In genomic region chr5:126658526-126658925, GRCh38 we compare ENCODE assay signal across 17 cellular contexts.
"Had no signal": no experiment of that assay in that cellular context is flagged by ENCODE, and none has a peak within 500 bp of the region (broad histone marks: within the 10 kb centered on the region; RNA-seq: fewer than 3 reads in every experiment).

No MANE protein-coding gene starts in this region.

- H3K4me3 Mint-ChIP-seq: activated B cell treated with CpG ODN at 0.5 μM for 24 hours; activated CD8-positive, alpha-beta T cell treated with anti-CD3 and anti-CD28 coated beads, Interleukin-2, amount 10 ng/mL, durations not matched to agents 7 days and 5 days; dendritic cell treated with granulocyte-macrophage colony-stimulating factor and Interleukin-4, amounts not matched to agents 40 ng/mL and 50 ng/mL, for 4 days; effector memory CD8-positive, alpha-beta T cell; memory B cell; neural crest cell; stimulated activated memory B cell treated with anti-CD40 and anti-IgM and Interleukin-4, amounts not matched to agents 10 μg/mL and 1 μg/mL and 100 μg/mL, for 72 hours had no signal

- H3K27me3 Mint-ChIP-seq: dendritic cell treated with granulocyte-macrophage colony-stimulating factor and Interleukin-4, amounts not matched to agents 40 ng/mL and 50 ng/mL, for 4 days; effector memory CD8-positive, alpha-beta T cell; stimulated activated memory B cell treated with anti-CD40 and anti-IgM and Interleukin-4, amounts not matched to agents 10 μg/mL and 1 μg/mL and 100 μg/mL, for 72 hours had no signal

- H3K36me3 Mint-ChIP-seq: memory B cell; stimulated activated memory B cell treated with anti-CD40 and anti-IgM and Interleukin-4, amounts not matched to agents 10 μg/mL and 1 μg/mL and 100 μg/mL, for 72 hours had no signal

- H3K9me3 Mint-ChIP-seq: activated B cell treated with CpG ODN at 0.5 μM for 24 hours; dendritic cell treated with granulocyte-macrophage colony-stimulating factor and Interleukin-4, amounts not matched to agents 40 ng/mL and 50 ng/mL, for 4 days; effector memory CD8-positive, alpha-beta T cell; memory B cell; neural crest cell; stimulated activated memory B cell treated with anti-CD40 and anti-IgM and Interleukin-4, amounts not matched to agents 10 μg/mL and 1 μg/mL and 100 μg/mL, for 72 hours had no signal

- ATAC-seq: activated CD8-positive, alpha-beta T cell treated with anti-CD3 and anti-CD28 coated beads, Interleukin-2, amount 10 ng/mL, durations not matched to agents 7 days and 5 days; effector memory CD8-positive, alpha-beta T cell; left ventricle myocardium superior; pancreas; stimulated activated memory B cell treated with anti-CD40 and anti-IgM and Interleukin-4, amounts not matched to agents 10 μg/mL and 1 μg/mL and 100 μg/mL, for 72 hours had no signal

- H3K4me1 ChIP-seq: ascending aorta, breast epithelium, pancreas, uterus had no signal

- H3K27ac ChIP-seq: ascending aorta, breast epithelium, pancreas, uterus had no signal

- H3K27me3 ChIP-seq: ascending aorta, breast epithelium, pancreas, uterus had no signal

- H3K27ac Mint-ChIP-seq: activated B cell treated with CpG ODN at 0.5 μM for 24 hours; activated CD8-positive, alpha-beta T cell treated with anti-CD3 and anti-CD28 coated beads, Interleukin-2, amount 10 ng/mL, durations not matched to agents 7 days and 5 days; dendritic cell treated with granulocyte-macrophage colony-stimulating factor and Interleukin-4, amounts not matched to agents 40 ng/mL and 50 ng/mL, for 4 days; effector memory CD8-positive, alpha-beta T cell; memory B cell; stimulated activated memory B cell treated with anti-CD40 and anti-IgM and Interleukin-4, amounts not matched to agents 10 μg/mL and 1 μg/mL and 100 μg/mL, for 72 hours had no signal

- H3K36me3 ChIP-seq: ascending aorta, breast epithelium, pancreas, uterus had no signal

- H3K9me3 ChIP-seq: ascending aorta, breast epithelium, pancreas, uterus had no signal

- DNase-seq: activated B cell treated with CpG ODN at 0.5 μM for 24 hours; activated CD4-positive, alpha-beta T cell treated with anti-CD3 and anti-CD28 coated beads for 48 hours; activated CD8-positive, alpha-beta T cell treated with anti-CD3 and anti-CD28 coated beads, Interleukin-2, amount 10 ng/mL, durations not matched to agents 7 days and 5 days; activated naive CD4-positive, alpha-beta T cell; cerebellar nuclear complex; effector memory CD8-positive, alpha-beta T cell; hippocampal formation; left ventricle myocardium superior; pancreas; T-helper 2 cell; uterus had no signal

- H3K4me3 ChIP-seq: ascending aorta, breast epithelium, pancreas, uterus had no signal
